Comparison of ENCODE assay signal across 29 cellular contexts in the genomic region with DNA sequence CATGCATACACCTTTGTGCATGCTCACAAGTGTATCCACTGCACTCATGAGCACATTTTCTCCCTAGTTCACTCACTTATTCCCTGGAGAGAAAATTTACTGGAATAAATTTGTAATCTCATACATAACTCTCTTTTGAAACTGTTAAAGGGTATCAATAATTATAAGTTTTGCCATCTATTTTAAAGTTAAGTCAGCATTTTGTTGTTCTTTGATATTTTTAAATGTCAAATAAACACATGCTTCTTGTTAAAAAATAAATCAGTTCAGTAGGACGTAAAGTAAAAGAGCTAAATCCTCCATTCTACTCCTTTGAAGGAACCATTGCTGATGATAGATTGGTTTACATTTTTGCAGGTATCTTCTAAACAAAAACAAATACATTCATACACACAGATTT.
"Had no signal": no experiment of that assay in that cellular context is flagged by ENCODE, and none has a peak within 500 bp of the region (broad histone marks: within the 10 kb centered on the region; RNA-seq: fewer than 3 reads in every experiment).

No MANE protein-coding gene starts in this region.

- H3K4me1 Mint-ChIP-seq: stimulated activated effector memory CD8-positive, alpha-beta T cell treated with anti-CD3 and anti-CD28 coated beads, Interleukin-12 subunit alpha, Interleukin-12 subunit beta, amount 100 ng/mL, for 72 hours; stimulated activated memory B cell treated with anti-CD40 and anti-IgM and Interleukin-4, amounts not matched to agents 10 μg/mL and 1 μg/mL and 100 μg/mL, for 72 hours; stimulated activated naive B cell treated with anti-CD40 and anti-IgM and Interleukin-4, amounts not matched to agents 10 μg/mL and 1 μg/mL and 100 μg/mL, for 72 hours; stimulated activated naive CD8-positive, alpha-beta T cell treated with anti-CD3 and anti-CD28 coated beads, Interleukin-15, amount 100 ng/mL, for 72 hours had no signal

- H3K9me3 ChIP-seq: stomach, suprapubic skin, testis, thoracic aorta, thyroid gland, tibial artery, transverse colon, upper lobe of left lung, upper lobe of right lung, uterus, vagina had no signal

- H3K4me3 ChIP-seq: stomach, suprapubic skin, testis, thoracic aorta, thyroid gland, tibial artery, tibial nerve, transverse colon, upper lobe of left lung, upper lobe of right lung, uterus, vagina had no signal

- ATAC-seq: stimulated activated effector memory CD8-positive, alpha-beta T cell treated with anti-CD3 and anti-CD28 coated beads, Interleukin-12 subunit alpha, Interleukin-12 subunit beta, amount 100 ng/mL, for 72 hours; stimulated activated memory B cell treated with anti-CD40 and anti-IgM and Interleukin-4, amounts not matched to agents 10 μg/mL and 1 μg/mL and 100 μg/mL, for 72 hours; stimulated activated naive B cell treated with anti-CD40 and anti-IgM and Interleukin-4, amounts not matched to agents 10 μg/mL and 1 μg/mL and 100 μg/mL, for 72 hours; stimulated activated naive CD8-positive, alpha-beta T cell treated with anti-CD3 and anti-CD28 coated beads, Interleukin-15, amount 100 ng/mL, for 72 hours; stimulated activated naive CD8-positive, alpha-beta T cell treated with anti-CD3 and anti-CD28 coated beads, Interleukin-15, Interleukin-2, amounts not matched to agents 100 U/mL and 50 U/mL, for 24 hours; upper lobe of right lung had no signal

- H3K36me3 Mint-ChIP-seq: stimulated activated effector memory CD8-positive, alpha-beta T cell treated with anti-CD3 and anti-CD28 coated beads, Interleukin-12 subunit alpha, Interleukin-12 subunit beta, amount 100 ng/mL, for 72 hours; stimulated activated memory B cell treated with anti-CD40 and anti-IgM and Interleukin-4, amounts not matched to agents 10 μg/mL and 1 μg/mL and 100 μg/mL, for 72 hours; stimulated activated naive B cell treated with anti-CD40 and anti-IgM and Interleukin-4, amounts not matched to agents 10 μg/mL and 1 μg/mL and 100 μg/mL, for 72 hours; type B pancreatic cell had no signal

- H3K27me3 ChIP-seq: stomach, suprapubic skin, testis, thyroid gland, tibial artery, tibial nerve, transverse colon, upper lobe of left lung, upper lobe of right lung, uterus, vagina had no signal

- H3K4me3 Mint-ChIP-seq: stimulated activated effector memory CD8-positive, alpha-beta T cell treated with anti-CD3 and anti-CD28 coated beads, Interleukin-12 subunit alpha, Interleukin-12 subunit beta, amount 100 ng/mL, for 72 hours; stimulated activated memory B cell treated with anti-CD40 and anti-IgM and Interleukin-4, amounts not matched to agents 10 μg/mL and 1 μg/mL and 100 μg/mL, for 72 hours; stimulated activated naive B cell treated with anti-CD40 and anti-IgM and Interleukin-4, amounts not matched to agents 10 μg/mL and 1 μg/mL and 100 μg/mL, for 72 hours; stimulated activated naive CD8-positive, alpha-beta T cell treated with anti-CD3 and anti-CD28 coated beads, Interleukin-15, amount 100 ng/mL, for 72 hours; stimulated activated naive CD8-positive, alpha-beta T cell treated with anti-CD3 and anti-CD28 coated beads, Interleukin-15, Interleukin-2, amounts not matched to agents 100 ng/mL and 50 ng/mL, for 24 hours; type B pancreatic cell had no signal

- H3K36me3 ChIP-seq: stomach, suprapubic skin, thoracic aorta, thyroid gland, tibial artery, tibial nerve, transverse colon, upper lobe of left lung, upper lobe of right lung, uterus, vagina had no signal

- FAIRE-seq: urothelium cell line had no signal

- H3K9me3 Mint-ChIP-seq: stimulated activated effector memory CD8-positive, alpha-beta T cell treated with anti-CD3 and anti-CD28 coated beads, Interleukin-12 subunit alpha, Interleukin-12 subunit beta, amount 100 ng/mL, for 72 hours; stimulated activated memory B cell treated with anti-CD40 and anti-IgM and Interleukin-4, amounts not matched to agents 10 μg/mL and 1 μg/mL and 100 μg/mL, for 72 hours; stimulated activated naive B cell treated with anti-CD40 and anti-IgM and Interleukin-4, amounts not matched to agents 10 μg/mL and 1 μg/mL and 100 μg/mL, for 72 hours; stimulated activated naive CD8-positive, alpha-beta T cell treated with anti-CD3 and anti-CD28 coated beads, Interleukin-15, amount 100 ng/mL, for 72 hours; stimulated activated naive CD8-positive, alpha-beta T cell treated with anti-CD3 and anti-CD28 coated beads, Interleukin-15, Interleukin-2, amounts not matched to agents 100 ng/mL and 50 ng/mL, for 24 hours had no signal

- DNase-seq: stimulated activated CD4-positive, alpha-beta T cell treated with anti-CD3 and anti-CD28 coated beads, Interleukin-2, amount 100 ng/mL, for 48 hours; stimulated activated CD4-positive, alpha-beta T cell treated with anti-CD3 and anti-CD28 coated beads, Interleukin-4, amount 100 ng/mL, for 1 hour; stimulated activated CD4-positive, alpha-beta T cell treated with anti-CD3 and anti-CD28 coated beads, Interleukin-4, amount 100 ng/mL, for 24 hours; stimulated activated CD4-positive, alpha-beta T cell treated with anti-CD3 and anti-CD28 coated beads, Interleukin-4, amount 100 ng/mL, for 4 hours; stimulated activated CD8-positive, alpha-beta memory T cell treated with anti-CD3 and anti-CD28 coated beads, Interleukin-4, amount 100 ng/mL, for 48 hours; stimulated activated naive B cell treated with anti-CD40 and anti-IgM and Interleukin-4, amounts not matched to agents 10 μg/mL and 1 μg/mL and 100 μg/mL, for 72 hours; stimulated activated naive CD4-positive, alpha-beta T cell; stimulated activated naive CD4-positive, alpha-beta T cell treated with Interleukin-2 at 50 U/mL for 16 hours; stimulated activated naive CD8-positive, alpha-beta T cell treated with anti-CD3 and anti-CD28 coated beads, Interleukin-15, amount 100 ng/mL, for 72 hours; stimulated activated naive CD8-positive, alpha-beta T cell treated with anti-CD3 and anti-CD28 coated beads, Interleukin-15, Interleukin-2, amounts not matched to agents 100 U/mL and 50 U/mL, for 24 hours; stomach; substantia nigra; testis; thyroid gland; tibial artery; transverse colon; trophoblast cell; upper lobe of left lung; upper lobe of right lung; uterus had no signal

- H3K27ac ChIP-seq: stomach, suprapubic skin, testis, thoracic aorta, thyroid gland, tibial artery, tibial nerve, transverse colon, upper lobe of left lung, upper lobe of right lung, uterus, vagina had no signal

- H3K27me3 Mint-ChIP-seq: stimulated activated memory B cell treated with anti-CD40 and anti-IgM and Interleukin-4, amounts not matched to agents 10 μg/mL and 1 μg/mL and 100 μg/mL, for 72 hours; stimulated activated naive B cell treated with anti-CD40 and anti-IgM and Interleukin-4, amounts not matched to agents 10 μg/mL and 1 μg/mL and 100 μg/mL, for 72 hours; stimulated activated naive CD8-positive, alpha-beta T cell treated with anti-CD3 and anti-CD28 coated beads, Interleukin-15, amount 100 ng/mL, for 72 hours; stimulated activated naive CD8-positive, alpha-beta T cell treated with anti-CD3 and anti-CD28 coated beads, Interleukin-15, Interleukin-2, amounts not matched to agents 100 ng/mL and 50 ng/mL, for 24 hours; type B pancreatic cell had no signal

- H3K4me1 ChIP-seq: stomach, suprapubic skin, testis, thyroid gland, tibial artery, tibial nerve, transverse colon, upper lobe of left lung, upper lobe of right lung, uterus, vagina had no signal

- H3K27ac Mint-ChIP-seq: stimulated activated effector memory CD8-positive, alpha-beta T cell treated with anti-CD3 and anti-CD28 coated beads, Interleukin-12 subunit alpha, Interleukin-12 subunit beta, amount 100 ng/mL, for 72 hours; stimulated activated memory B cell treated with anti-CD40 and anti-IgM and Interleukin-4, amounts not matched to agents 10 μg/mL and 1 μg/mL and 100 μg/mL, for 72 hours; stimulated activated naive B cell treated with anti-CD40 and anti-IgM and Interleukin-4, amounts not matched to agents 10 μg/mL and 1 μg/mL and 100 μg/mL, for 72 hours; stimulated activated naive CD8-positive, alpha-beta T cell treated with anti-CD3 and anti-CD28 coated beads, Interleukin-15, amount 100 ng/mL, for 72 hours; stimulated activated naive CD8-positive, alpha-beta T cell treated with anti-CD3 and anti-CD28 coated beads, Interleukin-15, Interleukin-2, amounts not matched to agents 100 ng/mL and 50 ng/mL, for 24 hours; type B pancreatic cell had no signal
